ENCODE assay signal across 19 cellular contexts in genomic region chr2:196431076-196431475, GRCh38.
A peak's percentile ranks its signal among the peaks of the same experiment; 100 is the strongest.
DNase-seq lines count a peak whose midpoint lies in the region; ATAC-seq and TF ChIP-seq lines count a peak whose summit lies in the region.
"Had no signal": no experiment of that assay in that cellular context is flagged by ENCODE, and none has a peak within 500 bp of the region (broad histone marks: within the 10 kb centered on the region; RNA-seq: fewer than 3 reads in every experiment).

No MANE protein-coding gene starts in this region.

- H3K36me3 ChIP-seq in OCI-LY3 (replicated peaks; ENCODE audit: low read depth, low read length) = peaks cover 20% of the 10 kb centered on the region
- H3K36me3 ChIP-seq: SJCRH30 had no signal

- no peaks in the 10 kb centered on the region for H3K79me2 ChIP-seq in OCI-LY3 (ENCODE audit: low read length)

- H3K4me1 ChIP-seq in OCI-LY3 (ENCODE audit: low read length) = peaks cover 41% of the 10 kb centered on the region
- H3K4me1 ChIP-seq: SJCRH30 had no signal

- no peak for ATAC-seq in HG02884 (IDR thresholded peaks at IDR 0.05; ENCODE audit: unreplicated experiment)
- ATAC-seq: HCT116, PC-3 had no signal

- H3K4me2 ChIP-seq in OCI-LY3 (ENCODE audit: low read length) = no peak overlapping the region

- H3K4me3 ChIP-seq in OCI-LY3 (ENCODE audit: low read length) = no peak overlapping the region
- H3K4me3 ChIP-seq in choroid plexus epithelial cell (ENCODE audit: low read depth, low read length) = no peak overlapping the region
- H3K4me3 ChIP-seq: SJCRH30 had no signal

- H3K27me3 Mint-ChIP-seq in activated naive CD8-positive, alpha-beta T cell treated with anti-CD3 and anti-CD28 coated beads for 36 hours = peaks cover 16% of the 10 kb centered on the region

- H3K36me3 Mint-ChIP-seq in activated naive CD8-positive, alpha-beta T cell treated with anti-CD3 and anti-CD28 coated beads for 36 hours = no peaks in the 10 kb centered on the region

- no peak overlapping the region for H3K27ac Mint-ChIP-seq in activated naive CD8-positive, alpha-beta T cell treated with anti-CD3 and anti-CD28 coated beads for 36 hours
- H3K27ac Mint-ChIP-seq: CD4-positive, alpha-beta T cell had no signal

- peaks cover 3% of the 10 kb centered on the region for H3K4me1 Mint-ChIP-seq in activated naive CD8-positive, alpha-beta T cell treated with anti-CD3 and anti-CD28 coated beads for 36 hours

- no peak overlapping the region for H3K9ac ChIP-seq in OCI-LY3 (ENCODE audit: low read length)

- H3K4me3 Mint-ChIP-seq in activated naive CD8-positive, alpha-beta T cell treated with anti-CD3 and anti-CD28 coated beads for 36 hours = no peak overlapping the region
- H3K4me3 Mint-ChIP-seq: CD4-positive, alpha-beta T cell had no signal

- H3K9me3 ChIP-seq in OCI-LY3 (ENCODE audit: insufficient read depth, low read length) = peaks cover 12% of the 10 kb centered on the region; the same call in 1 of the 2 replicates
- H3K9me3 ChIP-seq: SJCRH30 had no signal

- no peak overlapping the region for H2AFZ ChIP-seq in OCI-LY3 (ENCODE audit: low read depth, low read length)

- H3K27ac ChIP-seq in OCI-LY3 (ENCODE audit: low read length) = peak overlapping the region; percentile 84; the same call in 1 of the 2 replicates
- H3K27ac ChIP-seq: SJCRH30 had no signal

- H4K20me1 ChIP-seq in OCI-LY3 (ENCODE audit: insufficient read depth, low read length) = no peaks in the 10 kb centered on the region

- no peaks in the 10 kb centered on the region for H3K9me3 Mint-ChIP-seq in activated naive CD8-positive, alpha-beta T cell treated with anti-CD3 and anti-CD28 coated beads for 36 hours
- H3K9me3 Mint-ChIP-seq: CD4-positive, alpha-beta T cell had no signal

- H3K27me3 ChIP-seq in OCI-LY3 (ENCODE audit: low read depth, low read length) = no peaks in the 10 kb centered on the region
- H3K27me3 ChIP-seq: SJCRH30 had no signal

- TF ChIP-seq CTCF in OCI-LY3 (IDR thresholded peaks at IDR 0.05; ENCODE audit: low read depth, low read length) (no peak), choroid plexus epithelial cell (conservative IDR thresholded peaks at IDR 0.05; ENCODE audit: low read depth, low read length) (no peak)

- DNase-seq in COLO829 (ENCODE audit: low spot score) (peak; percentile 6), choroid plexus epithelial cell (ENCODE audit: low read depth) (peak; percentile 25), glomerular visceral epithelial cell (ENCODE audit: extremely low spot score) (peak; percentile 6), GM19238 (ENCODE audit: insufficient read length, low spot score) (no peak), SKM-1 treated with dmso at 0.1 percent for 144 hours (lab: John Stamatoyannopoulos, UW; ENCODE audit: unreplicated experiment) (no peak)
- no peak for DNase-seq in activated naive CD8-positive, alpha-beta T cell treated with anti-CD3 and anti-CD28 coated beads for 36 hours
- DNase-seq: CD4-positive, alpha-beta T cell; DMS53; GOT3; KBM-7; NCI-H1105 treated with DMSO at 0.1 percent for 48 hours; NCI-H1694; NCI-H2081 treated with DMSO at 0.1 percent for 48 hours; NCI-H510A treated with DMSO at 0.1 percent for 48 hours; PC-3; SJCRH30 had no signal

Comparison
In these comparisons a context has a peak if more than half of its experiments do, and no peak if none do; other contexts are left out.
1. DNase-seq: peak in COLO829 (single experiment), choroid plexus epithelial cell (single experiment) and glomerular visceral epithelial cell (single experiment); none in GM19238 (single experiment), activated naive CD8-positive, alpha-beta T cell treated with anti-CD3 and anti-CD28 coated beads for 36 hours (single experiment) and SKM-1 treated with dmso at 0.1 percent for 144 hours (single experiment).